In genomic region chr3:47000922-47001730, GRCh38 we compare ENCODE assay signal across 30 cellular contexts. TPM values are rescaled to one million over a fixed set of nuclear protein-coding genes. Genes with fewer than 3 reads are reported as not detected.
DNase-seq lines count a peak whose midpoint lies in the region; ATAC-seq, FAIRE-seq and TF ChIP-seq lines count a peak whose summit lies in the region.
"Had no signal": no experiment of that assay in that cellular context is flagged by ENCODE, and none has a peak within 500 bp of the region (broad histone marks: within the 10 kb centered on the region; RNA-seq: fewer than 3 reads in every experiment).

No MANE protein-coding gene starts in this region.

- CTCF ChIA-PET in IMR-90 (lab: Yijun Ruan, JAX), result no interaction called here

- no peak overlapping the region for H3K4ac ChIP-seq in IMR-90 (ENCODE audit: low read depth, low read length)

- peaks cover 6% of the 10 kb centered on the region; the same call in 1 of the 2 replicates for H3K9me1 ChIP-seq in IMR-90 (ENCODE audit: insufficient read depth, low read length)

- no peaks in the 10 kb centered on the region for H3K9me3 ChIP-seq in IMR-90 (ENCODE audit: control insufficient read depth, insufficient read depth, low read length)
- no peaks in the 10 kb centered on the region for H3K9me3 ChIP-seq in kidney (ENCODE audit: control insufficient read depth in 1 of 2, low read length in 2 of 2)
- no peaks in the 10 kb centered on the region for H3K9me3 ChIP-seq in psoas muscle
- H3K9me3 ChIP-seq: ascending aorta, mucosa of descending colon, pancreas, thoracic aorta had no signal

- intact Hi-C loops in IMR-90 (cut with micrococcal nuclease) (no loop called here), kidney (cut with DNase I) (no loop called here), psoas muscle (cut with DNase I) (no loop called here)

- H3K56ac ChIP-seq in IMR-90 (ENCODE audit: extremely low read depth, insufficient read depth, low read length), result no peak overlapping the region

- in situ Hi-C loops in IMR-90 (cut with MboI; ENCODE audit: low sequenced_read_pairs), result no loop called here

- H3K18ac ChIP-seq in IMR-90 (ENCODE audit: low read depth, low read length), result no peak overlapping the region

- H4K8ac ChIP-seq in IMR-90 (ENCODE audit: low read depth in 2 of 2, low read length in 2 of 2), result no peak overlapping the region

- TF ChIP-seq POLR2A in IMR-90 (IDR thresholded peaks at IDR 0.05; ENCODE audit: low read depth, low read length), result no peak

- H3K4me1 ChIP-seq in IMR-90 (ENCODE audit: control insufficient read depth, insufficient read depth, low read length) (peaks cover 5% of the 10 kb centered on the region; the same call in 1 of the 2 replicates), kidney (ENCODE audit: control insufficient read depth in 1 of 2, insufficient read depth in 1 of 2, low read depth in 1 of 2, low read length in 2 of 2) (peaks cover 3 to 4% of the 10 kb centered on the region in 2 donors), psoas muscle (no peaks in the 10 kb centered on the region)
- H3K4me1 ChIP-seq: ascending aorta, pancreas had no signal

- no peaks in the 10 kb centered on the region for H3K27me3 ChIP-seq in IMR-90 (ENCODE audit: control insufficient read depth, insufficient read depth, low read length)
- no peaks in the 10 kb centered on the region for H3K27me3 ChIP-seq in psoas muscle (ENCODE audit: insufficient read depth in 3 of 3, low read length in 2 of 3)
- H3K27me3 ChIP-seq: ascending aorta, cardiac muscle cell, pancreas had no signal

- H3K9ac ChIP-seq in IMR-90 (ENCODE audit: low read depth, low read length) (no peak overlapping the region), kidney (ENCODE audit: low read length in 2 of 2) (no peak overlapping the region)

- H3K14ac ChIP-seq in IMR-90 (replicated peaks; ENCODE audit: low read depth, low read length), result no peak overlapping the region

- no peaks in the 10 kb centered on the region for H3K79me1 ChIP-seq in IMR-90 (ENCODE audit: low read depth in 1 of 2, low read length in 2 of 2)

- H3K23ac ChIP-seq in IMR-90 (ENCODE audit: low read depth, low read length), result no peak overlapping the region

- WGBS in IMR-90 (ENCODE audit: extremely low coverage in 2 of 2, insufficient read length in 1 of 2), 2 experiments, result 95% methylated on average over 4 of the region's 25 CpGs; no CpG with 5 or more reads in 1 of the 2 experiments
- whole genome bisulfite sequencing in psoas muscle, 3 donors, result 92 to 97% (median 92%) methylated on average over 24 to 25 of the region's 25 CpGs

- no peak overlapping the region for H2AK5ac ChIP-seq in IMR-90 (ENCODE audit: low read depth, low read length)

- H3K27ac ChIP-seq in IMR-90 (ENCODE audit: insufficient read depth, low read length) (no peak overlapping the region), kidney (ENCODE audit: low read depth in 2 of 2, low read length in 2 of 2) (no peak overlapping the region), psoas muscle (no peak overlapping the region)
- H3K27ac ChIP-seq: ascending aorta, C4-2B, cardiac muscle cell, pancreas, thoracic aorta had no signal

- no peak overlapping the region for H2BK20ac ChIP-seq in IMR-90 (ENCODE audit: low read depth, low read length)

- no peaks in the 10 kb centered on the region; the same call in 1 of the 2 replicates for H4K20me1 ChIP-seq in IMR-90 (ENCODE audit: insufficient read depth, low read length)

- ATAC-seq in IMR-90 (ENCODE audit: low read depth) (no peak), psoas muscle (no peak), GM18867 (IDR thresholded peaks at IDR 0.05; ENCODE audit: unreplicated experiment) (no peak)
- ATAC-seq: mucosa of descending colon; pancreas; stimulated activated naive CD8-positive, alpha-beta T cell treated with anti-CD3 and anti-CD28 coated beads, Interleukin-15, amount 100 ng/mL, for 72 hours had no signal

- no peak overlapping the region for H4K5ac ChIP-seq in IMR-90 (ENCODE audit: low read depth, low read length)

- no peak overlapping the region for H2BK120ac ChIP-seq in IMR-90 (ENCODE audit: low read depth, low read length)

- TF ChIP-seq RAD21 in IMR-90 (IDR thresholded peaks at IDR 0.05; ENCODE audit: low read length), result no peak

- no TSS peak for BruUV-seq in IMR-90 (replicated peaks; lab: Mats Ljungman, UMichigan)

- H2BK5ac ChIP-seq in IMR-90 (ENCODE audit: low read depth, low read length, poor library complexity, severe bottlenecking), result no peak overlapping the region

- no peak overlapping the region for H2AK9ac ChIP-seq in IMR-90 (replicated peaks; ENCODE audit: low read depth, low read length, poor library complexity)

- dilution Hi-C loops in IMR-90 (cut with HindIII; ENCODE audit: low sequenced_read_pairs, unreplicated experiment), result no loop called here

- H3K4me3 ChIP-seq in IMR-90 (ENCODE audit: insufficient read depth, low read depth, low read length), result no peak overlapping the region
- no peak overlapping the region for H3K4me3 ChIP-seq in kidney (ENCODE audit: low read length in 2 of 2)
- H3K4me3 ChIP-seq in psoas muscle, result no peak overlapping the region
- H3K4me3 ChIP-seq in foreskin fibroblast (ENCODE audit: low read depth in 1 of 2, low read length in 2 of 2), result no peak overlapping the region
- H3K4me3 ChIP-seq: ascending aorta, cardiac muscle cell, mucosa of descending colon, pancreas, smooth muscle cell, thoracic aorta had no signal

- H3K36me3 ChIP-seq in IMR-90 (ENCODE audit: control insufficient read depth, insufficient read depth, low read length) (peaks cover 5% of the 10 kb centered on the region; the same call in 1 of the 2 replicates), kidney (ENCODE audit: control insufficient read depth in 1 of 2, insufficient read depth in 2 of 2, low read length in 2 of 2) (peaks cover 17 to 36% of the 10 kb centered on the region in 2 donors), psoas muscle (ENCODE audit: insufficient read depth in 1 of 2, low read depth in 1 of 2) (peaks cover 0 to 57% of the 10 kb centered on the region in 2 donors)
- H3K36me3 ChIP-seq: cardiac muscle cell had no signal

- DNase-seq in D721Med (ENCODE audit: insufficient read length, low spot score) (peak; percentile 13), IMR-90 (no peak), kidney (peak; percentile 61), psoas muscle (peak; percentile 9 to 44), foreskin fibroblast (no peak), urothelium cell line (ENCODE audit: low spot score) (no peak)
- DNase-seq: activated CD4-positive, alpha-beta T cell treated with anti-CD3 and anti-CD28 coated beads for 36 hours; activated CD8-positive, alpha-beta memory T cell treated with anti-CD3 and anti-CD28 coated beads for 24 hours; activated T-cell treated with anti-CD3 and anti-CD28 coated beads for 4 hours; COR-L47; cortex of kidney; endodermal cell; kidney glomerular epithelial cell; MV-4-11; NCI-H146; NCI-H226; NCI-H69; SHP77; stimulated activated CD4-positive, alpha-beta T cell treated with anti-CD3 and anti-CD28 coated beads, Interleukin-1b, Interleukin-23, amount 100 ng/mL, for 48 hours; stimulated activated CD8-positive, alpha-beta memory T cell treated with anti-CD3 and anti-CD28 coated beads, Interleukin-4, amount 100 ng/mL, for 48 hours; stimulated activated naive CD8-positive, alpha-beta T cell treated with anti-CD3 and anti-CD28 coated beads, Interleukin-15, amount 100 ng/mL, for 72 hours had no signal

- FAIRE-seq in D721Med (lab: Jason Lieb, UNC), result no peak
- no peak for FAIRE-seq in kidney (lab: Jason Lieb, UNC)
- FAIRE-seq in urothelium cell line (lab: Jason Lieb, UNC), result no peak
- FAIRE-seq: G401.6, pancreas had no signal

- TF ChIP-seq CTCF in D721Med (IDR thresholded peaks at IDR 0.05; ENCODE audit: insufficient read depth, missing control alignments) (no peak), IMR-90 (conservative IDR thresholded peaks at IDR 0.05; ENCODE audit: low read depth, low read length) (no peak), kidney (IDR thresholded peaks at IDR 0.05; ENCODE audit: borderline replicate concordance, extremely low read depth, insufficient read depth) (no peak), psoas muscle (IDR thresholded peaks at IDR 0.05) (no peak), foreskin fibroblast (IDR thresholded peaks at IDR 0.05; ENCODE audit: low read depth, low read length) (no peak)

- no peak overlapping the region for H2BK15ac ChIP-seq in IMR-90 (ENCODE audit: low read depth, low read length)

- H2AFZ ChIP-seq in IMR-90 (replicated peaks; ENCODE audit: low read length, poor library complexity), result no peak overlapping the region

- no peak overlapping the region for H4K91ac ChIP-seq in IMR-90 (ENCODE audit: insufficient read depth, low read depth, low read length)

- no peak overlapping the region for H3K4me2 ChIP-seq in IMR-90 (ENCODE audit: low read depth, low read length)
- H3K4me2 ChIP-seq: smooth muscle cell had no signal

- POLR2A ChIA-PET in IMR-90 (lab: Charles Lee; ENCODE audit: unreplicated experiment), result no interaction called here

TF ChIP-seq in IMR-90, 13 proteins besides CTCF, POLR2A, EP300 and RAD21:
- TF ChIP-seq SMC3 (IDR thresholded peaks at IDR 0.05; ENCODE audit: low read depth, low read length) (no peak), CEBPB (IDR thresholded peaks at IDR 0.05; ENCODE audit: low read depth, low read length) (peak; percentile 59)

RNA-seq across cellular contexts. Expression of gene NBEAL2, which starts 21.7 kb away (rescaled TPM):
- total RNA-seq in IMR-90 (2012; rRNA removed), result 2.2 TPM in 2 replicates
- 11.7 and 12.5 TPM in 2 replicates for polyA plus RNA-seq in IMR-90 (2012; rRNA removed)
- polyA plus RNA-seq in IMR-90 (2012; cell fraction: cytosol; rRNA removed), result 5.6 and 8.2 TPM in 2 replicates
- 80.3 and 267 TPM in 2 replicates for polyA plus RNA-seq in IMR-90 (2012; cell fraction: nucleus; rRNA removed; ENCODE audit: low replicate concordance)
- 82.8 TPM for total RNA-seq in kidney
- polyA plus RNA-seq in kidney (ENCODE audit: insufficient read depth, low read depth, low replicate concordance), result 25.7 TPM
- 10 to 100 TPM in 1 of 4 donors, 1 to 10 TPM in 3; 7.3 to 11.2 (median 7.7) TPM for total RNA-seq in psoas muscle
- 10 to 100 TPM in 1 of 3 donors, 1 to 10 TPM in 2; 5.4 to 13.0 (median 6.4) TPM for polyA plus RNA-seq in psoas muscle

RNA-seq across cellular contexts. Expression of gene CCDC12, which starts 24.6 kb away (rescaled TPM):
- total RNA-seq in IMR-90 (2012; rRNA removed) (15.2 and 21.7 TPM in 2 replicates), kidney (59.7 TPM), psoas muscle (10 to 100 TPM; 25.1 to 36.4 (median 34.9) TPM)
- polyA plus RNA-seq in IMR-90 (2012; rRNA removed) (35.1 and 41.7 TPM in 2 replicates), kidney (ENCODE audit: insufficient read depth, low read depth, low replicate concordance) (85.6 TPM), psoas muscle (10 to 100 TPM; 47.0 to 69.8 (median 55.5) TPM)
- 43.9 and 71.8 TPM in 2 replicates for polyA plus RNA-seq in IMR-90 (2012; cell fraction: cytosol; rRNA removed)
- 52.4 and 55.2 TPM in 2 replicates for polyA plus RNA-seq in IMR-90 (2012; cell fraction: nucleus; rRNA removed; ENCODE audit: low replicate concordance)

Comparison
In these comparisons a context has a peak if more than half of its experiments do, and no peak if none do; other contexts are left out.
1. DNase-seq: peak in D721Med (single experiment), kidney (single experiment) and psoas muscle (2 of 2); none in IMR-90 (single experiment), foreskin fibroblast (0 of 2) and urothelium cell line (single experiment).